Comparison of ENCODE assay signal across 1 cellular context in genomic region chr12:130041983-130042812, GRCh38.
TF ChIP-seq lines count a peak whose summit lies in the region.

No MANE protein-coding gene starts in this region.

TF ChIP-seq in K562, 482 proteins besides CTCF, POLR2A, EP300 and RAD21 (continued from another document):
- TF ChIP-seq MXD1 (CRISPR knock-in tag; IDR thresholded peaks at IDR 0.05; ENCODE audit: borderline replicate concordance, poor library complexity, severe bottlenecking) (no peak), KDM1A (IDR thresholded peaks at IDR 0.05) (peak; percentile 78 to 84), FOXK2 (conservative IDR thresholded peaks at IDR 0.05 in 1 of 2, IDR thresholded peaks at IDR 0.05 in 1 of 2; ENCODE audit: low read depth in 2 of 2) (no peak), RREB1 (CRISPR knock-in tag; IDR thresholded peaks at IDR 0.05) (peak; percentile 72; the same call in 1 of the 2 replicates), ZNF707 (CRISPR knock-in tag; conservative IDR thresholded peaks at IDR 0.05) (no peak), SNAPC5 (CRISPR knock-in tag; IDR thresholded peaks at IDR 0.05) (no peak), ZNF124 (CRISPR knock-in tag; IDR thresholded peaks at IDR 0.05) (no peak), SIRT6 (IDR thresholded peaks at IDR 0.05; ENCODE audit: low read depth, low read length) (no peak), UBTF (IDR thresholded peaks at IDR 0.05; ENCODE audit: borderline replicate concordance in 1 of 2, low read depth in 2 of 2, low read length in 2 of 2) (no peak), HDAC2 (IDR thresholded peaks at IDR 0.05) (peak; percentile 33; the same call in 1 of the 2 replicates), AFF1 (IDR thresholded peaks at IDR 0.05; ENCODE audit: low read depth in 1 of 2, partially characterized antibody in 2 of 2) (no peak), RCOR1 (IDR thresholded peaks at IDR 0.05; ENCODE audit: borderline replicate concordance in 1 of 2, low read depth in 2 of 2, low read length in 2 of 2) (peak in 1 of 2 experiments; percentile 98; a peak in 2 of 4 replicates), ARHGAP35 (IDR thresholded peaks at IDR 0.05; ENCODE audit: partially characterized antibody) (no peak), CBFA2T2 (conservative IDR thresholded peaks at IDR 0.05) (no peak), TFE3 (CRISPR knock-in tag; IDR thresholded peaks at IDR 0.05) (no peak), MCM7 (IDR thresholded peaks at IDR 0.05) (no peak), SMC3 (conservative IDR thresholded peaks at IDR 0.05; ENCODE audit: insufficient read depth, low read depth, low read length) (peak; percentile 23; the same call in 1 of the 2 replicates), PCBP2 (IDR thresholded peaks at IDR 0.05; ENCODE audit: low read depth, low read length, poor library complexity, severe bottlenecking) (no peak), KLF6 (CRISPR knock-in tag; IDR thresholded peaks at IDR 0.05; ENCODE audit: borderline replicate concordance) (no peak), CTCFL (IDR thresholded peaks at IDR 0.05; ENCODE audit: borderline replicate concordance, insufficient read depth, low read depth, low read length, poor library complexity, severe bottlenecking) (peak; percentile 10), ETV5 (CRISPR knock-in tag; IDR thresholded peaks at IDR 0.05; ENCODE audit: low read depth) (no peak), RB1 (IDR thresholded peaks at IDR 0.05; ENCODE audit: low read depth) (no peak), NR4A1 (CRISPR knock-in tag; IDR thresholded peaks at IDR 0.05) (no peak), NR4A1 (tag; IDR thresholded peaks at IDR 0.05) (no peak)
